Comparison of ENCODE assay signal across 2 cellular contexts in the genomic region with DNA sequence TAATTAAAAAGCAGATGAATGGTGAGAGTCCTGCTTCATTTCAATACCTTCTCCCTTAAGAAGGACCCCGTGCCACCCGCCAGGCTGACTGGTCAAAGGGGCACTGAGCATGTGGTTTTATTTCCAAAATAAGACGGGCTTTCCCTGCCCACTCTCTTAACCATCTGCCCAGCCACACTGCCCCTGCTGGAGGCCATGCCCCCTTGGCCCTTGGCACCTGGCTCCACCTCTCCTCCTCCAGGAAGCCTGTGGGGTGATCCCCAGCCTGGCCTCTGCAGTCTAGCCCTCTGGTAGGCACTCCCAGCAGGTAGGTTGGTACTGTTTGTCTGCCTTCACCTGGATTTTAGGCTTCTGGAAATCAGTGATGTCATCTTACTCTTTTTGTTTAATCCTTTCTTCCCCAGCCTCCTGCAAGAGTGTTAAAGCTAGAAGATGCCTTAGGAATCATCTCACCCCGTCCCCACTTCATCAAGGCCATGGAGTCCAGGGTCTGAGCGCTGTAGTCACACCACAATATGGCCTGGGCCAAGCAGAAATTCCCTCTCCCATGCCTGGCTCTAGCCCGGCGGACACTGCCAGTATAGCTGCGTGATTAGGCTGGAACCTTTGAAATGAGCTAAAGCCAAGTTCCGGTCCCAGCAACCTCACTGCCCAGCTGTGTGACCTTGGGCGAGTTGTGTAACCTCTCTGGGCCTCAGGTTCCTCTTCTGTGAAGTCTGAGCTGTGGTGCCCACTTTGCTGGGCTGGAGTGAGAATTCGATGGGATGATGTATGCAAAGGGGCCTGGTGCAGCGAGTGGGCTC.
TF ChIP-seq lines count a peak whose summit lies in the region.

No MANE protein-coding gene starts in this region.

TF ChIP-seq in GM23338, 12 proteins besides CTCF, POLR2A, EP300 and RAD21 (continued from another document and continues in another):
- TF ChIP-seq, protein P1, sequence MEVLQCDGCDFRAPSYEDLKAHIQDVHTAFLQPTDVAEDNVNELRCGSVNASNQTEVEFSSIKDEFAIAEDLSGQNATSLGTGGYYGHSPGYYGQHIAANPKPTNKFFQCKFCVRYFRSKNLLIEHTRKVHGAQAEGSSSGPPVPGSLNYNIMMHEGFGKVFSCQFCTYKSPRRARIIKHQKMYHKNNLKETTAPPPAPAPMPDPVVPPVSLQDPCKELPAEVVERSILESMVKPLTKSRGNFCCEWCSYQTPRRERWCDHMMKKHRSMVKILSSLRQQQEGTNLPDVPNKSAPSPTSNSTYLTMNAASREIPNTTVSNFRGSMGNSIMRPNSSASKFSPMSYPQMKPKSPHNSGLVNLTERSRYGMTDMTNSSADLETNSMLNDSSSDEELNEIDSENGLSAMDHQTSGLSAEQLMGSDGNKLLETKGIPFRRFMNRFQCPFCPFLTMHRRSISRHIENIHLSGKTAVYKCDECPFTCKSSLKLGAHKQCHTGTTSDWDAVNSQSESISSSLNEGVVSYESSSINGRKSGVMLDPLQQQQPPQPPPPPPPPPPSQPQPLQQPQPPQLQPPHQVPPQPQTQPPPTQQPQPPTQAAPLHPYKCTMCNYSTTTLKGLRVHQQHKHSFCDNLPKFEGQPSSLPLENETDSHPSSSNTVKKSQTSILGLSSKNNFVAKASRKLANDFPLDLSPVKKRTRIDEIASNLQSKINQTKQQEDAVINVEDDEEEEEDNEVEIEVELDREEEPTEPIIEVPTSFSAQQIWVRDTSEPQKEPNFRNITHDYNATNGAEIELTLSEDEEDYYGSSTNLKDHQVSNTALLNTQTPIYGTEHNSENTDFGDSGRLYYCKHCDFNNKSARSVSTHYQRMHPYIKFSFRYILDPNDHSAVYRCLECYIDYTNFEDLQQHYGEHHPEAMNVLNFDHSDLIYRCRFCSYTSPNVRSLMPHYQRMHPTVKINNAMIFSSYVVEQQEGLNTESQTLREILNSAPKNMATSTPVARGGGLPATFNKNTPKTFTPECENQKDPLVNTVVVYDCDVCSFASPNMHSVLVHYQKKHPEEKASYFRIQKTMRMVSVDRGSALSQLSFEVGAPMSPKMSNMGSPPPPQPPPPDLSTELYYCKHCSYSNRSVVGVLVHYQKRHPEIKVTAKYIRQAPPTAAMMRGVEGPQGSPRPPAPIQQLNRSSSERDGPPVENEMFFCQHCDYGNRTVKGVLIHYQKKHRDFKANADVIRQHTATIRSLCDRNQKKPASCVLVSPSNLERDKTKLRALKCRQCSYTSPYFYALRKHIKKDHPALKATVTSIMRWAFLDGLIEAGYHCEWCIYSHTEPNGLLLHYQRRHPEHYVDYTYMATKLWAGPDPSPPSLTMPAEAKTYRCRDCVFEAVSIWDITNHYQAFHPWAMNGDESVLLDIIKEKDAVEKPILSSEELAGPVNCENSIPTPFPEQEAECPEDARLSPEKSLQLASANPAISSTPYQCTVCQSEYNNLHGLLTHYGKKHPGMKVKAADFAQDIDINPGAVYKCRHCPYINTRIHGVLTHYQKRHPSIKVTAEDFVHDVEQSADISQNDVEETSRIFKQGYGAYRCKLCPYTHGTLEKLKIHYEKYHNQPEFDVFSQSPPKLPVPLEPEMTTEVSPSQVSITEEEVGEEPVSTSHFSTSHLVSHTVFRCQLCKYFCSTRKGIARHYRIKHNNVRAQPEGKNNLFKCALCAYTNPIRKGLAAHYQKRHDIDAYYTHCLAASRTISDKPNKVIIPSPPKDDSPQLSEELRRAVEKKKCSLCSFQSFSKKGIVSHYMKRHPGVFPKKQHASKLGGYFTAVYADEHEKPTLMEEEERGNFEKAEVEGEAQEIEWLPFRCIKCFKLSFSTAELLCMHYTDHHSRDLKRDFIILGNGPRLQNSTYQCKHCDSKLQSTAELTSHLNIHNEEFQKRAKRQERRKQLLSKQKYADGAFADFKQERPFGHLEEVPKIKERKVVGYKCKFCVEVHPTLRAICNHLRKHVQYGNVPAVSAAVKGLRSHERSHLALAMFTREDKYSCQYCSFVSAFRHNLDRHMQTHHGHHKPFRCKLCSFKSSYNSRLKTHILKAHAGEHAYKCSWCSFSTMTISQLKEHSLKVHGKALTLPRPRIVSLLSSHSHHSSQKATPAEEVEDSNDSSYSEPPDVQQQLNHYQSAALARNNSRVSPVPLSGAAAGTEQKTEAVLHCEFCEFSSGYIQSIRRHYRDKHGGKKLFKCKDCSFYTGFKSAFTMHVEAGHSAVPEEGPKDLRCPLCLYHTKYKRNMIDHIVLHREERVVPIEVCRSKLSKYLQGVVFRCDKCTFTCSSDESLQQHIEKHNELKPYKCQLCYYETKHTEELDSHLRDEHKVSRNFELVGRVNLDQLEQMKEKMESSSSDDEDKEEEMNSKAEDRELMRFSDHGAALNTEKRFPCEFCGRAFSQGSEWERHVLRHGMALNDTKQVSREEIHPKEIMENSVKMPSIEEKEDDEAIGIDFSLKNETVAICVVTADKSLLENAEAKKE (CRISPR knock-in tag; IDR thresholded peaks at IDR 0.05), result no peak
- no peak for TF ChIP-seq ZNF331 (CRISPR knock-in tag; IDR thresholded peaks at IDR 0.05; ENCODE audit: low read depth)
- TF ChIP-seq POLR2AphosphoS5 (IDR thresholded peaks at IDR 0.05; ENCODE audit: low read depth), result no peak
- TF ChIP-seq, protein P2, sequence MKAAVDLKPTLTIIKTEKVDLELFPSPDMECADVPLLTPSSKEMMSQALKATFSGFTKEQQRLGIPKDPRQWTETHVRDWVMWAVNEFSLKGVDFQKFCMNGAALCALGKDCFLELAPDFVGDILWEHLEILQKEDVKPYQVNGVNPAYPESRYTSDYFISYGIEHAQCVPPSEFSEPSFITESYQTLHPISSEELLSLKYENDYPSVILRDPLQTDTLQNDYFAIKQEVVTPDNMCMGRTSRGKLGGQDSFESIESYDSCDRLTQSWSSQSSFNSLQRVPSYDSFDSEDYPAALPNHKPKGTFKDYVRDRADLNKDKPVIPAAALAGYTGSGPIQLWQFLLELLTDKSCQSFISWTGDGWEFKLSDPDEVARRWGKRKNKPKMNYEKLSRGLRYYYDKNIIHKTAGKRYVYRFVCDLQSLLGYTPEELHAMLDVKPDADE (IDR thresholded peaks at IDR 0.05), result no peak
- TF ChIP-seq ZNF114 (CRISPR knock-in tag; IDR thresholded peaks at IDR 0.05), result no peak
- TF ChIP-seq EZH2phosphoT487 (IDR thresholded peaks at IDR 0.05; ENCODE audit: unreplicated experiment), result no peak
- TF ChIP-seq CREB1 (CRISPR knock-in tag; IDR thresholded peaks at IDR 0.05; ENCODE audit: low read depth), result no peak
- TF ChIP-seq STAT1 (IDR thresholded peaks at IDR 0.05; ENCODE audit: unreplicated experiment), result no peak
- no peak for TF ChIP-seq JUNB (IDR thresholded peaks at IDR 0.05; ENCODE audit: unreplicated experiment)
- no peak for TF ChIP-seq EZH2 (IDR thresholded peaks at IDR 0.05; ENCODE audit: low read depth, unreplicated experiment)

TF ChIP-seq in GM12878, 131 proteins besides CTCF, POLR2A, EP300 and RAD21 (continued from another document):
- TF ChIP-seq GATAD2B (conservative IDR thresholded peaks at IDR 0.05; ENCODE audit: low read depth), result no peak
- TF ChIP-seq KLF5 (IDR thresholded peaks at IDR 0.05; ENCODE audit: partially characterized antibody), result no peak
- TF ChIP-seq TCF3 (IDR thresholded peaks at IDR 0.05; ENCODE audit: borderline replicate concordance, insufficient read depth, low read depth, low read length), result no peak
